In the genomic region with DNA sequence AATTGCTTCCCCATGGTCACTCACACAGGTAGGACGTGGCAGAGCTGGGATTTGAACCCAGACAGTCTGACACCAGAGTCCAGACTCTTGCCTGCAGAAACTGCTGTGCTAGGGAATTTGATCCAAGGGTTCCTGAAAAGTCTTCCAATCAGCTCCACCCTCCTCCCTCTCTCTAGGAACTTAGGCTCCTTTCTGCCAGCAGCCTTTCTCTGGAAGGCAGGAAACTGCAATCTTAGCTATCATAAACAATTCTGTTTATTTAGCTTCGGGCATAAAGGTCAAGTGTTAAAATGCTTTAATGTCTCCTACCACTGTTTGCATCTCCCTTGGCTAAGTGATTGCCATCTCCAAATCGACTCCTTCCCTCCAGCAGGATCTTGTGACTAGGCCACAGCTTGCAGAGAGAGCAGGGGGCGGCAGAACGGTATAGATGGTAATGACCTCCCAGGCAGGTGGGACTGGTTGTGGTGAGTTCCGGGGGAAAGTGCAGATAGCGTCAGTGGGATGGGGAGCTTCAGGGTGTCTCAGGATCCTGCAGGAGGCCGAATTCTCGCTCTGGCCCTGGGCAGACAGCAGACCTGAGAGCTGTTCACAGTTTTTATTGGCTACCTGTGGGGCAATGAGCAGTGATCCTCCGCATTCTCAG, we compare ENCODE assay signal across 19 cellular contexts.
"Had no signal": no experiment of that assay in that cellular context is flagged by ENCODE, and none has a peak within 500 bp of the region (broad histone marks: within the 10 kb centered on the region; RNA-seq: fewer than 3 reads in every experiment).

No MANE protein-coding gene starts in this region.

- ATAC-seq: activated CD8-positive, alpha-beta T cell treated with anti-CD3 and anti-CD28 coated beads, Interleukin-2, amount 10 ng/mL, durations not matched to agents 7 days and 5 days; activated T-helper 17 cell treated with anti-CD3 and anti-CD28 coated beads, Interleukin-2, amount 50 U/mL, for 72 hours; heart left ventricle; left lobe of liver; lower lobe of right lung; naive thymus-derived CD4-positive, alpha-beta T cell; sciatic nerve; stimulated activated memory B cell treated with anti-CD40 and anti-IgM and Interleukin-4, amounts not matched to agents 10 μg/mL and 1 μg/mL and 100 μg/mL, for 72 hours had no signal

- H3K27ac Mint-ChIP-seq: activated CD8-positive, alpha-beta T cell treated with anti-CD3 and anti-CD28 coated beads, Interleukin-2, amount 10 ng/mL, durations not matched to agents 7 days and 5 days; activated naive CD8-positive, alpha-beta T cell; activated T-helper 17 cell treated with anti-CD3 and anti-CD28 coated beads, Interleukin-2, amount 50 U/mL, for 72 hours; naive thymus-derived CD4-positive, alpha-beta T cell; neural progenitor cell; stimulated activated memory B cell treated with anti-CD40 and anti-IgM and Interleukin-4, amounts not matched to agents 10 μg/mL and 1 μg/mL and 100 μg/mL, for 72 hours; type B pancreatic cell had no signal

- H3K27me3 Mint-ChIP-seq: activated T-helper 17 cell treated with anti-CD3 and anti-CD28 coated beads, Interleukin-2, amount 50 U/mL, for 72 hours; central memory CD8-positive, alpha-beta T cell; stimulated activated memory B cell treated with anti-CD40 and anti-IgM and Interleukin-4, amounts not matched to agents 10 μg/mL and 1 μg/mL and 100 μg/mL, for 72 hours had no signal

- H3K4me1 Mint-ChIP-seq: activated T-helper 17 cell treated with anti-CD3 and anti-CD28 coated beads, Interleukin-2, amount 50 U/mL, for 72 hours; central memory CD8-positive, alpha-beta T cell; stimulated activated memory B cell treated with anti-CD40 and anti-IgM and Interleukin-4, amounts not matched to agents 10 μg/mL and 1 μg/mL and 100 μg/mL, for 72 hours had no signal

- H3K9me3 ChIP-seq: adrenal gland, ascending aorta, heart left ventricle, lower lobe of right lung had no signal

- H3K9me3 Mint-ChIP-seq: neural progenitor cell, type B pancreatic cell had no signal

- H3K36me3 Mint-ChIP-seq: activated naive CD8-positive, alpha-beta T cell; naive thymus-derived CD4-positive, alpha-beta T cell; neural progenitor cell; stimulated activated memory B cell treated with anti-CD40 and anti-IgM and Interleukin-4, amounts not matched to agents 10 μg/mL and 1 μg/mL and 100 μg/mL, for 72 hours; type B pancreatic cell had no signal

- H3K27me3 ChIP-seq: adrenal gland, ascending aorta, neural progenitor cell had no signal

- H3K36me3 ChIP-seq: adrenal gland, ascending aorta, heart left ventricle, lower lobe of right lung, neural progenitor cell had no signal

- H3K27ac ChIP-seq: adrenal gland, ascending aorta, heart left ventricle, lower lobe of right lung, neural progenitor cell had no signal

- DNase-seq: activated CD4-positive, alpha-beta T cell treated with anti-CD3 and anti-CD28 coated beads for 1 hour; activated CD4-positive, alpha-beta T cell treated with anti-CD3 and anti-CD28 coated beads, Interleukin-2, amount 50 U/mL, for 1 hour; activated CD8-positive, alpha-beta T cell treated with anti-CD3 and anti-CD28 coated beads, Interleukin-2, amount 10 ng/mL, durations not matched to agents 7 days and 5 days; adrenal gland; heart left ventricle; lower lobe of right lung; naive thymus-derived CD4-positive, alpha-beta T cell; small intestine; T-helper 1 cell; T-helper 9 cell had no signal

- H3K4me1 ChIP-seq: adrenal gland, ascending aorta, heart left ventricle, lower lobe of right lung had no signal

- H3K9ac ChIP-seq: neural progenitor cell had no signal

- H3K4me3 ChIP-seq: adrenal gland, ascending aorta, heart left ventricle, lower lobe of right lung, neural progenitor cell had no signal

- H3K4me3 Mint-ChIP-seq: activated CD8-positive, alpha-beta T cell treated with anti-CD3 and anti-CD28 coated beads, Interleukin-2, amount 10 ng/mL, durations not matched to agents 7 days and 5 days; activated naive CD8-positive, alpha-beta T cell; activated T-helper 17 cell treated with anti-CD3 and anti-CD28 coated beads, Interleukin-2, amount 50 U/mL, for 72 hours; central memory CD8-positive, alpha-beta T cell; naive thymus-derived CD4-positive, alpha-beta T cell; neural progenitor cell; stimulated activated memory B cell treated with anti-CD40 and anti-IgM and Interleukin-4, amounts not matched to agents 10 μg/mL and 1 μg/mL and 100 μg/mL, for 72 hours; type B pancreatic cell had no signal
